ENCODE assay signal across 9 cellular contexts in genomic region chr12:53718567-53718966, GRCh38. TPM values are rescaled to one million over a fixed set of nuclear protein-coding genes. Genes with fewer than 3 reads are reported as not detected.
"Had no signal": no experiment of that assay in that cellular context is flagged by ENCODE, and none has a peak within 500 bp of the region (broad histone marks: within the 10 kb centered on the region; RNA-seq: fewer than 3 reads in every experiment).

No MANE protein-coding gene starts in this region.

RNA-seq across cellular contexts. Expression of gene CISTR, which starts 33.2 kb away (rescaled TPM):
- total RNA-seq: PC-3, PC-9, Peyer's patch, RPMI7951, SJCRH30, SJSA1, SK-MEL-5, T-cell had no signal
- polyA plus RNA-seq: SK-N-SH had no signal
